ENCODE assay signal across 2 cellular contexts in genomic region chr18:79749251-79750191, GRCh38.
TF ChIP-seq lines count a peak whose summit lies in the region.

No MANE protein-coding gene starts in this region.

TF ChIP-seq in WTC11, 78 proteins besides CTCF, POLR2A, EP300 and RAD21 (continued from another document and continues in another):
- TF ChIP-seq ZNF281 (CRISPR knock-in tag; IDR thresholded peaks at IDR 0.05) (no peak), RORB (CRISPR knock-in tag; IDR thresholded peaks at IDR 0.05) (no peak), ZNF425 (CRISPR knock-in tag; conservative IDR thresholded peaks at IDR 0.05) (no peak), ERG (CRISPR knock-in tag; IDR thresholded peaks at IDR 0.05) (no peak), OVOL2 (CRISPR knock-in tag; IDR thresholded peaks at IDR 0.05; ENCODE audit: borderline replicate concordance) (no peak), STAT6 (CRISPR knock-in tag; conservative IDR thresholded peaks at IDR 0.05; ENCODE audit: low read depth) (no peak), ZBTB21 (CRISPR knock-in tag; IDR thresholded peaks at IDR 0.05; ENCODE audit: borderline replicate concordance) (no peak), TEAD1 (CRISPR knock-in tag; IDR thresholded peaks at IDR 0.05) (no peak), IRF2 (CRISPR knock-in tag; IDR thresholded peaks at IDR 0.05; ENCODE audit: borderline replicate concordance, low read depth) (no peak), TEAD4 (CRISPR knock-in tag; IDR thresholded peaks at IDR 0.05) (no peak), SMAD3 (CRISPR knock-in tag; IDR thresholded peaks at IDR 0.05; ENCODE audit: borderline replicate concordance) (no peak)

TF ChIP-seq in SK-N-SH, 30 proteins besides CTCF, POLR2A, EP300 and RAD21 (continued from another document):
- TF ChIP-seq YY1 (IDR thresholded peaks at IDR 0.05; ENCODE audit: low read depth) (no peak), FOXM1 (IDR thresholded peaks at IDR 0.05; ENCODE audit: low read depth) (no peak), REST (IDR thresholded peaks at IDR 0.05; ENCODE audit: low read depth, low read length) (no peak), PBX3 (IDR thresholded peaks at IDR 0.05) (no peak)
